In genomic region chr14:106661561-106661960, GRCh38 we compare ENCODE assay signal across 8 cellular contexts.
DNase-seq lines count a peak whose midpoint lies in the region; FAIRE-seq and TF ChIP-seq lines count a peak whose summit lies in the region.
"Not testable (repeated sequence)": the region's sequence is repeated elsewhere in the genome, so short reads cannot be mapped to it uniquely, and the experiment has no call there.

No MANE protein-coding gene starts in this region.

- not testable (repeated sequence) for H3K27ac Mint-ChIP-seq in T-helper 2 cell treated with Interferon-gamma antibody and Interleukin-4, amounts not matched to agents 5 μg/mL and 100 μg/mL, for 36 hours; activated T-helper 1 cell treated with anti-CD3 and anti-CD28 coated beads, Interleukin-12 subunit alpha, Interleukin-12 subunit beta, Interleukin-2, Interleukin-4 antibody, amounts not matched to agents 30 ng/mL and 10 ng/mL and 1 ng/mL, durations not matched to agents 14 hours and 24 hours and 36 hours

- peak; percentile 61 for TF ChIP-seq CTCF in A673 (conservative IDR thresholded peaks at IDR 0.05; ENCODE audit: low read depth, low read length)

- not testable (repeated sequence) for H3K9me3 Mint-ChIP-seq in T-helper 2 cell treated with Interferon-gamma antibody and Interleukin-4, amounts not matched to agents 5 μg/mL and 100 μg/mL, for 36 hours; activated T-helper 1 cell treated with anti-CD3 and anti-CD28 coated beads, Interleukin-12 subunit alpha, Interleukin-12 subunit beta, Interleukin-2, Interleukin-4 antibody, amounts not matched to agents 30 ng/mL and 10 ng/mL and 1 ng/mL, durations not matched to agents 14 hours and 24 hours and 36 hours

- H3K4me3 ChIP-seq in A673 (ENCODE audit: low read depth, low read length, poor library complexity, severe bottlenecking), result not testable (repeated sequence)

- intact Hi-C loops in A673 (cut with micrococcal nuclease; ENCODE audit: unreplicated experiment), result not testable (repeated sequence)
- intact Hi-C loops in activated T-helper 1 cell treated with anti-CD3 and anti-CD28 coated beads, Interleukin-12 subunit alpha, Interleukin-12 subunit beta, Interleukin-2, Interleukin-4 antibody, amounts not matched to agents 30 ng/mL and 10 ng/mL and 1 ng/mL, durations not matched to agents 14 hours and 24 hours and 36 hours (cut with micrococcal nuclease), result loop anchor here (5.0 kb wide), 1 partner anchor 354 kb away; no protein-coding TSS in a partner anchor

- not testable (repeated sequence) for BruUV-seq in A673 (replicated peaks; lab: Mats Ljungman, UMichigan)

- H3K4me3 Mint-ChIP-seq in T-helper 2 cell treated with Interferon-gamma antibody and Interleukin-4, amounts not matched to agents 5 μg/mL and 100 μg/mL, for 36 hours; activated T-helper 1 cell treated with anti-CD3 and anti-CD28 coated beads, Interleukin-12 subunit alpha, Interleukin-12 subunit beta, Interleukin-2, Interleukin-4 antibody, amounts not matched to agents 30 ng/mL and 10 ng/mL and 1 ng/mL, durations not matched to agents 14 hours and 24 hours and 36 hours: not testable (repeated sequence)

- H3K36me3 ChIP-seq in A673 (ENCODE audit: insufficient read depth, low read length, poor library complexity, severe bottlenecking); KOPT-K1 (ENCODE audit: insufficient read depth, low read length): not testable (repeated sequence)

- not testable (repeated sequence) for H3K9me3 ChIP-seq in A673 (ENCODE audit: low read depth, low read length, poor library complexity, severe bottlenecking)
- H3K9me3 ChIP-seq in KOPT-K1 (ENCODE audit: insufficient read depth, low read length, poor library complexity, severe bottlenecking), result peaks cover 16% of the 10 kb centered on the region

- peaks cover 25% of the 10 kb centered on the region for H3K4me1 Mint-ChIP-seq in T-helper 2 cell treated with Interferon-gamma antibody and Interleukin-4, amounts not matched to agents 5 μg/mL and 100 μg/mL, for 36 hours (ENCODE audit: low read depth)
- peaks cover 23% of the 10 kb centered on the region for H3K4me1 Mint-ChIP-seq in activated T-helper 1 cell treated with anti-CD3 and anti-CD28 coated beads, Interleukin-12 subunit alpha, Interleukin-12 subunit beta, Interleukin-2, Interleukin-4 antibody, amounts not matched to agents 30 ng/mL and 10 ng/mL and 1 ng/mL, durations not matched to agents 14 hours and 24 hours and 36 hours (ENCODE audit: low read depth)

- FAIRE-seq in GM12892 (lab: Jason Lieb, UNC), result peak; percentile 88

- not testable (repeated sequence) for H3K36me3 Mint-ChIP-seq in T-helper 2 cell treated with Interferon-gamma antibody and Interleukin-4, amounts not matched to agents 5 μg/mL and 100 μg/mL, for 36 hours (ENCODE audit: low read depth); activated T-helper 1 cell treated with anti-CD3 and anti-CD28 coated beads, Interleukin-12 subunit alpha, Interleukin-12 subunit beta, Interleukin-2, Interleukin-4 antibody, amounts not matched to agents 30 ng/mL and 10 ng/mL and 1 ng/mL, durations not matched to agents 14 hours and 24 hours and 36 hours (ENCODE audit: low read depth)

- TF ChIP-seq POLR2A in GM12892 (IDR thresholded peaks at IDR 0.05; ENCODE audit: low read depth, low read length), result not testable (repeated sequence)

- POLR2A ChIA-PET in A673 (lab: Charles Lee; ENCODE audit: low non-redundant PET), result not testable (repeated sequence)

- not testable (repeated sequence) for H3K4me1 ChIP-seq in A673 (ENCODE audit: insufficient read depth, low read length, poor library complexity, severe bottlenecking)

- CTCF ChIA-PET in A673 (lab: Charles Lee), result interaction anchor here (1.0 kb wide), 1 partner anchor 20 kb away, joined by 3 read pairs; no protein-coding TSS in a partner anchor

- not testable (repeated sequence) for H3K27me3 ChIP-seq in A673 (replicated peaks; ENCODE audit: insufficient read depth, low read depth, low read length, poor library complexity)

- H3K27me3 Mint-ChIP-seq in T-helper 2 cell treated with Interferon-gamma antibody and Interleukin-4, amounts not matched to agents 5 μg/mL and 100 μg/mL, for 36 hours (ENCODE audit: low read depth), result peaks cover 23% of the 10 kb centered on the region
- peaks cover 29% of the 10 kb centered on the region for H3K27me3 Mint-ChIP-seq in activated T-helper 1 cell treated with anti-CD3 and anti-CD28 coated beads, Interleukin-12 subunit alpha, Interleukin-12 subunit beta, Interleukin-2, Interleukin-4 antibody, amounts not matched to agents 30 ng/mL and 10 ng/mL and 1 ng/mL, durations not matched to agents 14 hours and 24 hours and 36 hours (ENCODE audit: insufficient read depth)

- not testable (repeated sequence) for H3K27ac ChIP-seq in A673 (ENCODE audit: low read depth, low read length, poor library complexity, severe bottlenecking)
- peak overlapping the region; percentile 90 for H3K27ac ChIP-seq in KOPT-K1 (ENCODE audit: low read depth, low read length, poor library complexity, severe bottlenecking)

- DNase-seq in A673 (ENCODE audit: low spot score) (peak; percentile 78), NCI-H526 (lab: John Stamatoyannopoulos, UW) (peak; percentile 33 to 80), germinal center (ENCODE audit: low spot score) (peak; percentile 41)
- DNase-seq in GM12892 (ENCODE audit: insufficient read length), result not testable (repeated sequence)
- peak; percentile 37 for DNase-seq in T-helper 2 cell treated with Interferon-gamma antibody and Interleukin-4, amounts not matched to agents 5 μg/mL and 100 μg/mL, for 36 hours (ENCODE audit: low spot score)
- DNase-seq in activated T-helper 1 cell treated with anti-CD3 and anti-CD28 coated beads, Interleukin-12 subunit alpha, Interleukin-12 subunit beta, Interleukin-2, Interleukin-4 antibody, amounts not matched to agents 30 ng/mL and 10 ng/mL and 1 ng/mL, durations not matched to agents 14 hours and 24 hours and 36 hours (ENCODE audit: low spot score), result peak; percentile 31
- peak; percentile 29 for DNase-seq in stimulated activated CD4-positive, alpha-beta T cell treated with anti-CD3 and anti-CD28 coated beads, Interleukin-12 subunit alpha, Interleukin-12 subunit beta, amount 100 ng/mL, for 4 hours
